In the genomic region with DNA sequence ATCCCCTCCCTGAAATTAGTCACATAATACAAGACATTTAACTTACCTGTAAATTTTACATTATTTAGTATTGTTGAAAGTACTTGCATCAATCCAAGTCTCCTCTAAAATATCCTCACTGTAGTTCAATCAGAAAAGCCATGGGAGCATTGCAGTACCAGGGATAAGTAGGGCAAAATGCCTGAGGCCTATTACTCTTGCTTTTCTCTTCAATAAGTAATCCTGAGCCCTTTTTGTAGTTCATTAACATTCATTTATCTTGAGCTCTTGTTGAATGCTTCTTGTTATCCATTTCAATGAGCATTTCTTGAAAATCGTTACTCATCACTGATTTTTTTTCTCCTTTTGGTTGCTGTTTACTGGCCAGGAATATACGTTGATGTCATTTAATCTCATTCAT, we compare ENCODE assay signal across 26 cellular contexts.
"Had no signal": no experiment of that assay in that cellular context is flagged by ENCODE, and none has a peak within 500 bp of the region (broad histone marks: within the 10 kb centered on the region; RNA-seq: fewer than 3 reads in every experiment).

No MANE protein-coding gene starts in this region.

- H3K36me3 ChIP-seq: colonic mucosa, esophagus muscularis mucosa, esophagus squamous epithelium, gastrocnemius medialis, gastroesophageal sphincter, heart left ventricle, heart right ventricle had no signal

- ATAC-seq: effector memory CD8-positive, alpha-beta T cell; esophagus mucosa; foreskin keratinocyte; gastrocnemius medialis; gastroesophageal sphincter; heart left ventricle; heart right ventricle had no signal

- H3K9me3 ChIP-seq: colonic mucosa, esophagus muscularis mucosa, esophagus squamous epithelium, gastrocnemius medialis, gastroesophageal sphincter had no signal

- H3K27ac ChIP-seq: colonic mucosa, coronary artery, dorsolateral prefrontal cortex, epithelial cell of prostate, esophagus muscularis mucosa, esophagus squamous epithelium, foreskin keratinocyte, gastrocnemius medialis, gastroesophageal sphincter, heart left ventricle, heart right ventricle, hepatocyte had no signal

- H3K9me3 Mint-ChIP-seq: endodermal cell had no signal

- H2AFZ ChIP-seq: hepatocyte had no signal

- H3K4me3 ChIP-seq: colonic mucosa, coronary artery, dorsolateral prefrontal cortex, esophagus muscularis mucosa, esophagus squamous epithelium, gastrocnemius medialis, gastroesophageal sphincter, heart left ventricle, heart right ventricle, hepatocyte had no signal

- H3K27me3 Mint-ChIP-seq: dendritic cell treated with granulocyte-macrophage colony-stimulating factor and Interleukin-4, amounts not matched to agents 40 ng/mL and 50 ng/mL, for 4 days; effector memory CD8-positive, alpha-beta T cell had no signal

- H3K4me1 Mint-ChIP-seq: endodermal cell had no signal

- H3K4me1 ChIP-seq: colonic mucosa, esophagus muscularis mucosa, esophagus squamous epithelium, foreskin keratinocyte, gastrocnemius medialis, gastroesophageal sphincter, heart left ventricle, heart right ventricle had no signal

- H3K27me3 ChIP-seq: colonic mucosa, dorsolateral prefrontal cortex, esophagus muscularis mucosa, esophagus squamous epithelium, foreskin keratinocyte, gastrocnemius medialis, gastroesophageal sphincter, heart left ventricle, heart right ventricle, hepatocyte had no signal

- H3K27ac Mint-ChIP-seq: dendritic cell treated with granulocyte-macrophage colony-stimulating factor and Interleukin-4, amounts not matched to agents 40 ng/mL and 50 ng/mL, for 4 days; effector memory CD8-positive, alpha-beta T cell; endodermal cell had no signal

- H3K79me2 ChIP-seq: hepatocyte had no signal

- DNase-seq: colonic mucosa; cortex of kidney; dermis blood vessel endothelial cell; dorsolateral prefrontal cortex; effector CD4-positive, alpha-beta T cell; effector CD8-positive, alpha-beta T cell; effector memory CD4-positive, alpha-beta T cell; effector memory CD8-positive, alpha-beta T cell; endodermal cell; erythroblast; esophagus squamous epithelium; foreskin fibroblast; foreskin keratinocyte; foreskin melanocyte; gastrocnemius medialis; glutamatergic neuron; head of caudate nucleus; heart left ventricle; heart right ventricle had no signal

- H3K4me2 ChIP-seq: hepatocyte had no signal

- H3K4me3 Mint-ChIP-seq: dendritic cell treated with granulocyte-macrophage colony-stimulating factor and Interleukin-4, amounts not matched to agents 40 ng/mL and 50 ng/mL, for 4 days; effector memory CD8-positive, alpha-beta T cell; endodermal cell had no signal
